Comparison of ENCODE assay signal across 8 cellular contexts in genomic region chr14:104723651-104724406, GRCh38. TPM values are rescaled to one million over a fixed set of nuclear protein-coding genes. Genes with fewer than 3 reads are reported as not detected.
DNase-seq lines count a peak whose midpoint lies in the region; ATAC-seq and TF ChIP-seq lines count a peak whose summit lies in the region.

Gene ADSS1, plus strand, starts transcription at chr14:104724229. Its CDS starts 42 bp downstream, at chr14:104724271.

- TF ChIP-seq CTCF in right atrium auricular region (IDR thresholded peaks at IDR 0.05), result peak; percentile 91 to 96

- H3K4me3 Mint-ChIP-seq in activated naive CD8-positive, alpha-beta T cell treated with anti-CD3 and anti-CD28 coated beads, Interleukin-2, amount 10 ng/mL, durations not matched to agents 7 days and 5 days, result peak within 1 kb of the TSS; percentile 55

- in situ Hi-C loops in SK-MEL-5 (cut with HindIII; ENCODE audit: low pct_unique_long_range_greater_than_20kb, low sequenced_read_pairs), result no loop called here

- no peaks in the 10 kb centered on the region for H3K27me3 ChIP-seq in right atrium auricular region

- H3K4me1 Mint-ChIP-seq in activated naive CD8-positive, alpha-beta T cell treated with anti-CD3 and anti-CD28 coated beads, Interleukin-2, amount 10 ng/mL, durations not matched to agents 7 days and 5 days, result no peaks in the 10 kb centered on the region

- H3K27ac Mint-ChIP-seq in activated naive CD8-positive, alpha-beta T cell treated with anti-CD3 and anti-CD28 coated beads, Interleukin-2, amount 10 ng/mL, durations not matched to agents 7 days and 5 days, result no peak within 1 kb of the TSS

- H3K27ac ChIP-seq in right atrium auricular region, result peak within 1 kb of the TSS; percentile 89 to 94

- no peaks in the 10 kb centered on the region for H3K36me3 Mint-ChIP-seq in activated naive CD8-positive, alpha-beta T cell treated with anti-CD3 and anti-CD28 coated beads, Interleukin-2, amount 10 ng/mL, durations not matched to agents 7 days and 5 days

- H3K9me3 Mint-ChIP-seq in activated naive CD8-positive, alpha-beta T cell treated with anti-CD3 and anti-CD28 coated beads, Interleukin-2, amount 10 ng/mL, durations not matched to agents 7 days and 5 days, result no peaks in the 10 kb centered on the region

- H3K27me3 Mint-ChIP-seq in activated naive CD8-positive, alpha-beta T cell treated with anti-CD3 and anti-CD28 coated beads, Interleukin-2, amount 10 ng/mL, durations not matched to agents 7 days and 5 days, result no peaks in the 10 kb centered on the region

- peaks cover 7% of the 10 kb centered on the region for H3K36me3 ChIP-seq in right atrium auricular region

- ATAC-seq in HG03175 (IDR thresholded peaks at IDR 0.05; ENCODE audit: unreplicated experiment), result peak; percentile 55
- ATAC-seq in activated naive CD8-positive, alpha-beta T cell treated with anti-CD3 and anti-CD28 coated beads, Interleukin-2, amount 10 ng/mL, durations not matched to agents 7 days and 5 days (ENCODE audit: low read depth), result peak; percentile 70
- ATAC-seq in HG02763 (IDR thresholded peaks at IDR 0.05; ENCODE audit: unreplicated experiment), result no peak

- DNase-seq in NCI-H2029 (lab: John Stamatoyannopoulos, UW) (peak; percentile 6), NCI-H2029 treated with DMSO at 0.1 percent for 48 hours (lab: John Stamatoyannopoulos, UW) (no peak), SK-MEL-5 (ENCODE audit: low read depth, low spot score) (peak; percentile 54), right atrium auricular region (ENCODE audit: low spot score) (no peak), retina (peak; percentile 80)
- peak; percentile 86 for DNase-seq in activated naive CD8-positive, alpha-beta T cell treated with anti-CD3 and anti-CD28 coated beads, Interleukin-2, amount 10 ng/mL, durations not matched to agents 7 days and 5 days

- no peaks in the 10 kb centered on the region for H3K9me3 ChIP-seq in right atrium auricular region

- H3K4me1 ChIP-seq in right atrium auricular region, result peaks cover 3 to 69% of the 10 kb centered on the region in 2 donors

- POLR2A ChIA-PET in activated naive CD8-positive, alpha-beta T cell treated with anti-CD3 and anti-CD28 coated beads, Interleukin-2, amount 10 ng/mL, durations not matched to agents 7 days and 5 days (lab: Charles Lee), result no interaction called here

- peak within 1 kb of the TSS; percentile 63 to 75 for H3K4me3 ChIP-seq in right atrium auricular region

RNA-seq across cellular contexts. Expression of gene ADSS1, which starts in this region (rescaled TPM):
- total RNA-seq in SK-MEL-5 (2014; rRNA removed; shearing (Covaris generic)), result 4.2 and 8.9 TPM in 2 replicates
- polyA plus RNA-seq in SK-MEL-5 (2015; cell fraction: cytosol; rRNA removed), result 19.0 and 20.3 TPM in 2 replicates
- polyA plus RNA-seq in SK-MEL-5 (2015; cell fraction: nucleus; rRNA removed), result 40.4 and 47.7 TPM in 2 replicates
- total RNA-seq in activated naive CD8-positive, alpha-beta T cell treated with anti-CD3 and anti-CD28 coated beads, Interleukin-2, amount 10 ng/mL, durations not matched to agents 7 days and 5 days, result 1 to 10 TPM; 2.4 to 2.8 TPM
- total RNA-seq in right atrium auricular region, result 100 to 1,000 TPM; 113 to 158 TPM

Comparison
In these comparisons a context has a peak if more than half of its experiments do, and no peak if none do; other contexts are left out.
1. RNA of gene ADSS1 (total RNA-seq): 113 to 158 TPM in right atrium auricular region; 4.2 to 8.9 TPM in SK-MEL-5 and 2.4 to 2.8 TPM in activated naive CD8-positive, alpha-beta T cell treated with anti-CD3 and anti-CD28 coated beads, Interleukin-2, amount 10 ng/mL, durations not matched to agents 7 days and 5 days; every median in the first group is over 10 times any median in the second.
2. DNase-seq: peak in NCI-H2029 (single experiment), SK-MEL-5 (single experiment), activated naive CD8-positive, alpha-beta T cell treated with anti-CD3 and anti-CD28 coated beads, Interleukin-2, amount 10 ng/mL, durations not matched to agents 7 days and 5 days (single experiment) and retina (single experiment); none in NCI-H2029 treated with DMSO at 0.1 percent for 48 hours (single experiment) and right atrium auricular region (single experiment).